27 cellular contexts compared by ENCODE assay signal in the genomic region with DNA sequence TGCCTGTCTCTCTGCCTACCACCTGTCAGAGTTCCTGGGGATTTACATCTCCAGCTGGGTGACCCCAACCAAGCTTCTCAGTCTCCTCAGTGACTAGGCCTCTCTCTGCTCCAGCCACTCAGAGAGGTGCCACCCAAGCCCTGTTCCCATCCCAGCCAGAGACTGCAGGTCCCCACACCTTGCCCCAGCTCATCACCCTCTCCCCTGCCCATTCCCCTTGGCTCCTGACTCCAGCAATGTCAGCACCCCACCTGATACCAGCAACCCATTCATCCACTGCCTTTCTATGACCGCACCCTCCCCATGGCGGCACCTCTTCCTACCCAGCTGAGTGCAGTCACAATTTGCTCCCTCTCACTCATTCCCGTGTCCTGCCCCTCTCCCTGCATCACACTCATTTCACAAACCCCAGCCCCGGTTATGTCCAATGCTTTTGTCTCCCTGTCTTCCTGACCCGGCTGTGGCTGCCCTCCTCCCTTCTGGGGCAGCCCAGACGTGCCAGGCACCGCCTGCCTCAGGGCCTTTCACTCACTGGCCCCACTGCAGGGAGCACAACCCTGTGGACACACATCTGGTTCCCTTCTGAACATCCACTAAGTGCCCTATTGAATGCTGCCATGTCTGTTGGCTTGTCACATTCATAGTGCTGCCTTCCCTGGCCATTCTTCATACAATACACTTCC.
"Had no signal": no experiment of that assay in that cellular context is flagged by ENCODE, and none has a peak within 500 bp of the region (broad histone marks: within the 10 kb centered on the region; RNA-seq: fewer than 3 reads in every experiment).

No MANE protein-coding gene starts in this region.

- H3K9ac ChIP-seq: parathyroid adenoma had no signal

- H3K4me3 ChIP-seq: dorsolateral prefrontal cortex, gastroesophageal sphincter, heart right ventricle, left lung, prostate gland, sigmoid colon, stomach, thyroid gland had no signal

- H3K4me1 ChIP-seq: gastroesophageal sphincter, left lung, parathyroid adenoma, prostate gland, sigmoid colon, stomach, thyroid gland had no signal

- H3K36me3 ChIP-seq: gastroesophageal sphincter, heart right ventricle, left lung, neutrophil, prostate gland, sigmoid colon, stomach, thyroid gland had no signal

- DNase-seq: cerebellar nuclear complex; effector CD4-positive, alpha-beta T cell; foreskin keratinocyte; heart right ventricle; left cardiac atrium; left lung; mammary epithelial cell; mesendoderm; naive thymus-derived CD8-positive, alpha-beta T cell; nephron progenitor cell; right cardiac atrium; sigmoid colon; stimulated activated CD4-positive, alpha-beta T cell treated with anti-CD3 and anti-CD28 coated beads, Interleukin-2, amount 100 ng/mL, for 24 hours; stimulated activated CD4-positive, alpha-beta T cell treated with anti-CD3 and anti-CD28 coated beads, Interleukin-4, amount 100 ng/mL, for 24 hours; stimulated activated naive CD4-positive, alpha-beta T cell treated with Interleukin-2 at 50 U/mL for 16 hours; stomach; thyroid gland; trophoblast cell had no signal

- H3K79me2 ChIP-seq: parathyroid adenoma had no signal

- FAIRE-seq: islet of Langerhans had no signal

- H3K27me3 ChIP-seq: dorsolateral prefrontal cortex, foreskin keratinocyte, left lung, neutrophil, sigmoid colon, thyroid gland had no signal

- ATAC-seq: esophagus mucosa; foreskin keratinocyte; gastroesophageal sphincter; heart right ventricle; left cardiac atrium; left lung; naive thymus-derived CD8-positive, alpha-beta T cell; right cardiac atrium; stimulated activated effector memory CD8-positive, alpha-beta T cell treated with anti-CD3 and anti-CD28 coated beads, Interleukin-12 subunit alpha, Interleukin-12 subunit beta, amount 100 ng/mL, for 72 hours had no signal

- H2AFZ ChIP-seq: parathyroid adenoma had no signal

- H3K9me3 ChIP-seq: gastroesophageal sphincter, left lung, neutrophil, prostate gland, sigmoid colon, thyroid gland had no signal

- H3K27ac ChIP-seq: epithelial cell of prostate, foreskin keratinocyte, gastroesophageal sphincter, heart right ventricle, left lung, neutrophil, parathyroid adenoma, prostate gland, sigmoid colon, stomach, thyroid gland had no signal
